ENCODE assay signal across 9 cellular contexts in genomic region chr13:101514695-101515275, GRCh38.
DNase-seq lines count a peak whose midpoint lies in the region; ATAC-seq and TF ChIP-seq lines count a peak whose summit lies in the region.
"Had no signal": no experiment of that assay in that cellular context is flagged by ENCODE, and none has a peak within 500 bp of the region (broad histone marks: within the 10 kb centered on the region; RNA-seq: fewer than 3 reads in every experiment).

No MANE protein-coding gene starts in this region.

- peak; percentile 53 for TF ChIP-seq CTCF in AG04449 (IDR thresholded peaks at IDR 0.05; ENCODE audit: insufficient read depth, low read length, missing control alignments)
- peak; percentile 47 for TF ChIP-seq CTCF in GM12864 (IDR thresholded peaks at IDR 0.05; ENCODE audit: low read depth, low read length, missing control alignments)
- peak; percentile 30 to 55 (median 45) for TF ChIP-seq CTCF in breast epithelium (IDR thresholded peaks at IDR 0.05)

- H3K4me1 ChIP-seq in breast epithelium, result no peaks in the 10 kb centered on the region

- no peak for TF ChIP-seq POLR2A in breast epithelium (IDR thresholded peaks at IDR 0.05)

- no peaks in the 10 kb centered on the region for H3K9me3 ChIP-seq in breast epithelium

- intact Hi-C loops in breast epithelium (cut with DNase I; ENCODE audit: low total_unique reads), result loop anchor here (5.0 kb wide), 1 partner anchor 1837 kb away; no protein-coding TSS in a partner anchor
- intact Hi-C loops in activated T-helper 2 cell treated with anti-CD3 and anti-CD28 coated beads, Interferon-gamma antibody, Interleukin-2, Interleukin-4, amounts not matched to agents 10 μg/mL and 5 μg/mL and 100 μg/mL, durations not matched to agents 14 hours and 24 hours and 36 hours (cut with micrococcal nuclease), result loop anchor here (1.0 to 5.0 kb wide), 3 partner anchors 243 to 1043 kb away; no protein-coding TSS in a partner anchor

- no peak overlapping the region for H3K27ac Mint-ChIP-seq in activated T-helper 2 cell treated with anti-CD3 and anti-CD28 coated beads, Interferon-gamma antibody, Interleukin-2, Interleukin-4, amounts not matched to agents 10 μg/mL and 5 μg/mL and 100 μg/mL, durations not matched to agents 14 hours and 24 hours and 36 hours

- H3K9me3 Mint-ChIP-seq in activated T-helper 2 cell treated with anti-CD3 and anti-CD28 coated beads, Interferon-gamma antibody, Interleukin-2, Interleukin-4, amounts not matched to agents 10 μg/mL and 5 μg/mL and 100 μg/mL, durations not matched to agents 14 hours and 24 hours and 36 hours, result no peaks in the 10 kb centered on the region

- peaks cover 6% of the 10 kb centered on the region for H3K4me1 Mint-ChIP-seq in activated T-helper 2 cell treated with anti-CD3 and anti-CD28 coated beads, Interferon-gamma antibody, Interleukin-2, Interleukin-4, amounts not matched to agents 10 μg/mL and 5 μg/mL and 100 μg/mL, durations not matched to agents 14 hours and 24 hours and 36 hours (ENCODE audit: low read depth)

- peaks cover 18% of the 10 kb centered on the region for H3K27me3 Mint-ChIP-seq in activated T-helper 2 cell treated with anti-CD3 and anti-CD28 coated beads, Interferon-gamma antibody, Interleukin-2, Interleukin-4, amounts not matched to agents 10 μg/mL and 5 μg/mL and 100 μg/mL, durations not matched to agents 14 hours and 24 hours and 36 hours (ENCODE audit: low read depth)

- H3K27ac ChIP-seq in breast epithelium, result no peak overlapping the region
- H3K27ac ChIP-seq: epithelial cell of prostate had no signal

- CTCF ChIA-PET in AG04449 (lab: Yijun Ruan, JAX), result interaction anchor here (0.7 to 3.7 kb wide), 15 partner anchors 8 to 1043 kb away, joined by 3 to 27 read pairs (median 4); no protein-coding TSS in a partner anchor

- no peaks in the 10 kb centered on the region for H3K36me3 ChIP-seq in breast epithelium

- POLR2A ChIA-PET in AG04449 (lab: Yijun Ruan, JAX), result no interaction called here

- no peak overlapping the region for H3K4me3 ChIP-seq in AG04449 (ENCODE audit: low read depth, low read length)
- H3K4me3 ChIP-seq in GM12864 (ENCODE audit: low read depth, low read length), result no peak overlapping the region
- no peak overlapping the region for H3K4me3 ChIP-seq in breast epithelium

- H3K4me3 Mint-ChIP-seq in activated T-helper 2 cell treated with anti-CD3 and anti-CD28 coated beads, Interferon-gamma antibody, Interleukin-2, Interleukin-4, amounts not matched to agents 10 μg/mL and 5 μg/mL and 100 μg/mL, durations not matched to agents 14 hours and 24 hours and 36 hours (ENCODE audit: low read depth), result no peak overlapping the region

- no peak for DNase-seq in AG04449 (ENCODE audit: low read depth, low spot score)
- DNase-seq in GM12864 (ENCODE audit: low read depth), result peak; percentile 7
- peak; percentile 26 to 68 for DNase-seq in NCI-H526 (lab: John Stamatoyannopoulos, UW)
- DNase-seq in breast epithelium (ENCODE audit: low spot score in 2 of 2), result no peak
- DNase-seq in left lobe of liver (ENCODE audit: low spot score), result no peak
- DNase-seq in activated T-helper 2 cell treated with anti-CD3 and anti-CD28 coated beads, Interferon-gamma antibody, Interleukin-2, Interleukin-4, amounts not matched to agents 10 μg/mL and 5 μg/mL and 100 μg/mL, durations not matched to agents 14 hours and 24 hours and 36 hours (ENCODE audit: low spot score), result no peak

- ATAC-seq in HG03432 (IDR thresholded peaks at IDR 0.05; ENCODE audit: unreplicated experiment), result peak; percentile 74
- peak; percentile 97 for ATAC-seq in left lobe of liver
- ATAC-seq in HG03097 (IDR thresholded peaks at IDR 0.05; ENCODE audit: low FRiP score, unreplicated experiment), result no peak

- H3K27me3 ChIP-seq in breast epithelium, result no peaks in the 10 kb centered on the region

- H3K36me3 Mint-ChIP-seq in activated T-helper 2 cell treated with anti-CD3 and anti-CD28 coated beads, Interferon-gamma antibody, Interleukin-2, Interleukin-4, amounts not matched to agents 10 μg/mL and 5 μg/mL and 100 μg/mL, durations not matched to agents 14 hours and 24 hours and 36 hours (ENCODE audit: low read depth), result no peaks in the 10 kb centered on the region

Comparison
In these comparisons a context has a peak if more than half of its experiments do, and no peak if none do; other contexts are left out.
1. DNase-seq: peak in GM12864 (single experiment) and NCI-H526 (2 of 2); none in AG04449 (single experiment), breast epithelium (0 of 2), left lobe of liver (single experiment) and activated T-helper 2 cell treated with anti-CD3 and anti-CD28 coated beads, Interferon-gamma antibody, Interleukin-2, Interleukin-4, amounts not matched to agents 10 μg/mL and 5 μg/mL and 100 μg/mL, durations not matched to agents 14 hours and 24 hours and 36 hours (single experiment).
2. Peak in every context shown above with its lines, with median percentiles within 50 percentile points of each other: CTCF ChIP-seq.